Comparison of ENCODE assay signal across 9 cellular contexts in genomic region chr5:180352976-180353225, GRCh38. TPM values are rescaled to one million over a fixed set of nuclear protein-coding genes. Genes with fewer than 3 reads are reported as not detected.
DNase-seq lines count a peak whose midpoint lies in the region; ATAC-seq and TF ChIP-seq lines count a peak whose summit lies in the region.
"Had no signal": no experiment of that assay in that cellular context is flagged by ENCODE, and none has a peak within 500 bp of the region (broad histone marks: within the 10 kb centered on the region; RNA-seq: fewer than 3 reads in every experiment).

No MANE protein-coding gene starts in this region.

- peak overlapping the region; percentile 57 for H3K9ac ChIP-seq in iPS-18a (ENCODE audit: low read length)

- peaks cover 55% of the 10 kb centered on the region for H3K27me3 Mint-ChIP-seq in activated T-cell treated with anti-CD3 and anti-CD28 coated beads, Interleukin-2, amount 50 U/mL, for 4 hours (ENCODE audit: low read depth)
- H3K27me3 Mint-ChIP-seq in activated T-cell treated with anti-CD3 and anti-CD28 coated beads, Interleukin-2, amount 50 U/mL, for 24 hours, result peaks cover 64% of the 10 kb centered on the region

- H3K4me3 ChIP-seq in RWPE2 (ENCODE audit: severe bottlenecking), result peak overlapping the region; percentile 43
- peak overlapping the region; percentile 87 for H3K4me3 ChIP-seq in iPS-18a (ENCODE audit: low read length)

- peaks cover 5% of the 10 kb centered on the region for H3K4me1 Mint-ChIP-seq in activated T-cell treated with anti-CD3 and anti-CD28 coated beads, Interleukin-2, amount 50 U/mL, for 4 hours (ENCODE audit: low read depth)
- peaks cover 9% of the 10 kb centered on the region for H3K4me1 Mint-ChIP-seq in activated T-cell treated with anti-CD3 and anti-CD28 coated beads, Interleukin-2, amount 50 U/mL, for 24 hours (ENCODE audit: low read depth)

- H3K9me3 ChIP-seq in RWPE2 (ENCODE audit: severe bottlenecking), result no peaks in the 10 kb centered on the region
- H3K9me3 ChIP-seq in iPS-18a (ENCODE audit: control insufficient read depth, low read depth, low read length), result no peaks in the 10 kb centered on the region

- ATAC-seq in activated T-cell treated with anti-CD3 and anti-CD28 coated beads, Interleukin-2, amount 50 U/mL, for 4 hours, result peak; percentile 47 to 54
- ATAC-seq in RWPE2 (ENCODE audit: low read depth), result peak; percentile 22

- H3K27ac ChIP-seq in RWPE2 (ENCODE audit: poor library complexity, severe bottlenecking), result no peak overlapping the region
- H3K27ac ChIP-seq in iPS-18a (ENCODE audit: low read length), result no peak overlapping the region
- H3K27ac ChIP-seq in substantia nigra (ENCODE audit: low read depth, low read length, poor library complexity, severe bottlenecking), result peak overlapping the region; percentile 35

- H3K27me3 ChIP-seq in RWPE2 (ENCODE audit: insufficient read depth, poor library complexity, severe bottlenecking) (peaks cover 57% of the 10 kb centered on the region), iPS-18a (ENCODE audit: control insufficient read depth, insufficient read depth, low read length) (peaks cover 17% of the 10 kb centered on the region)

- H3K27ac Mint-ChIP-seq in activated T-cell treated with anti-CD3 and anti-CD28 coated beads, Interleukin-2, amount 50 U/mL, for 24 hours, result no peak overlapping the region

- H3K36me3 Mint-ChIP-seq in activated T-cell treated with anti-CD3 and anti-CD28 coated beads, Interleukin-2, amount 50 U/mL, for 4 hours (ENCODE audit: insufficient read depth), result no peaks in the 10 kb centered on the region
- H3K36me3 Mint-ChIP-seq in activated T-cell treated with anti-CD3 and anti-CD28 coated beads, Interleukin-2, amount 50 U/mL, for 24 hours (ENCODE audit: low read depth), result no peaks in the 10 kb centered on the region

- H3K9me3 Mint-ChIP-seq in activated T-cell treated with anti-CD3 and anti-CD28 coated beads, Interleukin-2, amount 50 U/mL, for 4 hours, result no peaks in the 10 kb centered on the region
- no peaks in the 10 kb centered on the region for H3K9me3 Mint-ChIP-seq in activated T-cell treated with anti-CD3 and anti-CD28 coated beads, Interleukin-2, amount 50 U/mL, for 24 hours

- no peak for TF ChIP-seq CTCF in RWPE2 (IDR thresholded peaks at IDR 0.05; ENCODE audit: poor library complexity, severe bottlenecking)

- H3K36me3 ChIP-seq in RWPE2 (ENCODE audit: low read depth), result no peaks in the 10 kb centered on the region
- peaks cover 11% of the 10 kb centered on the region for H3K36me3 ChIP-seq in iPS-18a (ENCODE audit: control insufficient read depth, low read depth, low read length)

- no peaks in the 10 kb centered on the region for H3K4me1 ChIP-seq in RWPE2 (ENCODE audit: insufficient read depth, poor library complexity, severe bottlenecking)
- peaks cover 37% of the 10 kb centered on the region for H3K4me1 ChIP-seq in iPS-18a (ENCODE audit: control insufficient read depth, low read depth, low read length)

- H3K4me3 Mint-ChIP-seq in activated T-cell treated with anti-CD3 and anti-CD28 coated beads, Interleukin-2, amount 50 U/mL, for 4 hours, result no peak overlapping the region
- H3K4me3 Mint-ChIP-seq in activated T-cell treated with anti-CD3 and anti-CD28 coated beads, Interleukin-2, amount 50 U/mL, for 24 hours, result no peak overlapping the region

- DNase-seq in activated T-cell treated with anti-CD3 and anti-CD28 coated beads, Interleukin-2, amount 50 U/mL, for 4 hours, result no peak
- DNase-seq in activated T-cell treated with anti-CD3 and anti-CD28 coated beads, Interleukin-2, amount 50 U/mL, for 24 hours, result no peak
- DNase-seq in RWPE2 (ENCODE audit: low spot score) (no peak), substantia nigra (lab: John Stamatoyannopoulos, UW) (no peak), occipital lobe (lab: John Stamatoyannopoulos, UW) (no peak), NCI-H524 treated with DMSO at 0.1 percent for 48 hours (lab: John Stamatoyannopoulos, UW) (no peak)
- no peak for DNase-seq in stimulated activated CD4-positive, alpha-beta T cell treated with anti-CD3 and anti-CD28 coated beads, Interleukin-12 subunit alpha, Interleukin-12 subunit beta, amount 100 ng/mL, for 4 hours

RNA-seq across cellular contexts. Expression of gene GFPT2, which starts 0.2 kb away (rescaled TPM):
- total RNA-seq in activated T-cell treated with anti-CD3 and anti-CD28 coated beads, Interleukin-2, amount 50 U/mL, for 4 hours, result under 1 TPM; 0.30 to 0.48 (median 0.34) TPM
- total RNA-seq in occipital lobe, result 11.4 TPM
- total RNA-seq: T-helper 2 cell treated with Interferon-gamma antibody and Interleukin-4, amounts not matched to agents 100 ng/mL and 5 ng/mL, for 36 hours had no signal
